Comparison of ENCODE assay signal across 12 cellular contexts in genomic region chr3:190092250-190092649, GRCh38. TPM values are rescaled to one million over a fixed set of nuclear protein-coding genes. Genes with fewer than 3 reads are reported as not detected.
A peak's percentile ranks its signal among the peaks of the same experiment; 100 is the strongest.
DNase-seq lines count a peak whose midpoint lies in the region; ATAC-seq, FAIRE-seq and TF ChIP-seq lines count a peak whose summit lies in the region.
"Had no signal": no experiment of that assay in that cellular context is flagged by ENCODE, and none has a peak within 500 bp of the region (broad histone marks: within the 10 kb centered on the region; RNA-seq: fewer than 3 reads in every experiment).

No MANE protein-coding gene starts in this region.

- POLR2A ChIA-PET in RWPE1 (lab: Yijun Ruan, JAX; ENCODE audit: low non-redundant PET), result no interaction called here

- H3K4me3 ChIP-seq in fibroblast of pulmonary artery (replicated peaks; ENCODE audit: low read depth, low read length) (no peak overlapping the region), skeletal muscle satellite cell (ENCODE audit: low read length) (peak overlapping the region; percentile 34), Peyer's patch (no peak overlapping the region)
- H3K4me3 ChIP-seq: upper lobe of left lung had no signal

- DNase-seq in H54 (ENCODE audit: insufficient read length, low spot score) (peak; percentile 35), RWPE1 (ENCODE audit: low spot score) (peak; percentile 42), fibroblast of pulmonary artery (ENCODE audit: low read depth) (peak; percentile 83), NCI-H1694 treated with DMSO at 0.1 percent for 48 hours (lab: John Stamatoyannopoulos, UW) (no peak), Peyer's patch (no peak)
- DNase-seq: NK-92 treated with Interleukin-12 subunit alpha and Interleukin-12 subunit beta, amount 100 ng/mL, for 24 hours; stimulated activated CD4-positive, alpha-beta T cell treated with anti-CD3 and anti-CD28 coated beads, Interleukin-1b, Interleukin-23, amount 100 ng/mL, for 48 hours; upper lobe of left lung had no signal

- peaks cover 29% of the 10 kb centered on the region for H3K4me1 ChIP-seq in skeletal muscle satellite cell (ENCODE audit: control insufficient read depth, insufficient read depth, low read length)
- peaks cover 0 to 5% (median 0%) of the 10 kb centered on the region in 4 donors for H3K4me1 ChIP-seq in Peyer's patch

- CTCF ChIA-PET in RWPE1 (lab: Yijun Ruan, JAX), result interaction anchor here (0.5 kb wide), 1 partner anchor 17 kb away, joined by 3 read pairs; no protein-coding TSS in a partner anchor

- TF ChIP-seq CTCF in RWPE1 (conservative IDR thresholded peaks at IDR 0.05; ENCODE audit: low read depth) (no peak), fibroblast of pulmonary artery (IDR thresholded peaks at IDR 0.05; ENCODE audit: low read length, missing control alignments) (no peak), Peyer's patch (IDR thresholded peaks at IDR 0.05) (no peak)

- H3K27me3 ChIP-seq in skeletal muscle satellite cell (ENCODE audit: control insufficient read depth, insufficient read depth, low read length) (no peaks in the 10 kb centered on the region), Peyer's patch (no peaks in the 10 kb centered on the region)
- H3K27me3 ChIP-seq: upper lobe of left lung had no signal

- H3K9me3 ChIP-seq in skeletal muscle satellite cell (replicated peaks; ENCODE audit: low read length) (no peaks in the 10 kb centered on the region), Peyer's patch (peaks cover 0 to 3% (median 0%) of the 10 kb centered on the region in 4 donors)
- H3K9me3 ChIP-seq: upper lobe of left lung had no signal

- TF ChIP-seq POLR2A in H54 (IDR thresholded peaks at IDR 0.05; ENCODE audit: low read depth, low read length), result no peak
- TF ChIP-seq POLR2A in Peyer's patch (IDR thresholded peaks at IDR 0.05), result no peak

- FAIRE-seq in H54 (lab: Jason Lieb, UNC), result peak; percentile 95

- H3K9ac ChIP-seq in skeletal muscle satellite cell (ENCODE audit: low read depth, low read length), result peak overlapping the region; percentile 44

- no peak for ATAC-seq in GM18517 (IDR thresholded peaks at IDR 0.05; ENCODE audit: unreplicated experiment)
- no peak for ATAC-seq in HG02973 (IDR thresholded peaks at IDR 0.05; ENCODE audit: unreplicated experiment)

- H3K4me2 ChIP-seq in skeletal muscle satellite cell (ENCODE audit: low read length), result peak overlapping the region; percentile 72

- no peaks in the 10 kb centered on the region for H3K36me3 ChIP-seq in skeletal muscle satellite cell (ENCODE audit: insufficient read depth, low read length)
- no peaks in the 10 kb centered on the region for H3K36me3 ChIP-seq in Peyer's patch
- H3K36me3 ChIP-seq: upper lobe of left lung had no signal

- H3K27ac ChIP-seq in RWPE1, result peak overlapping the region; percentile 72
- no peak overlapping the region for H3K27ac ChIP-seq in Peyer's patch
- H3K27ac ChIP-seq: upper lobe of left lung had no signal

RNA-seq across cellular contexts. Expression of gene P3H2, which starts 28.4 kb away (rescaled TPM):
- 7.4 and 27.1 TPM in 2 replicates for total RNA-seq in skeletal muscle satellite cell (2012; rRNA removed)
- total RNA-seq in Peyer's patch, result 10 to 100 TPM in 1 of 4 donors, 1 to 10 TPM in 2, under 1 TPM in 1; 0.70 to 23.1 (median 7.5) TPM
- total RNA-seq: activated CD8-positive, alpha-beta memory T cell treated with anti-CD3 and anti-CD28 coated beads for 36 hours had no signal

Comparison
In these comparisons a context has a peak if more than half of its experiments do, and no peak if none do; other contexts are left out.
1. DNase-seq: peak in H54 (single experiment), RWPE1 (single experiment) and fibroblast of pulmonary artery (single experiment); none in NCI-H1694 treated with DMSO at 0.1 percent for 48 hours (single experiment) and Peyer's patch (0 of 3).